Comparison of ENCODE assay signal across 9 cellular contexts in genomic region chr1:228377664-228378452, GRCh38. TPM values are rescaled to one million over a fixed set of nuclear protein-coding genes. Genes with fewer than 3 reads are reported as not detected.
DNase-seq lines count a peak whose midpoint lies in the region; ATAC-seq, FAIRE-seq and TF ChIP-seq lines count a peak whose summit lies in the region.
"Had no signal": no experiment of that assay in that cellular context is flagged by ENCODE, and none has a peak within 500 bp of the region (broad histone marks: within the 10 kb centered on the region; RNA-seq: fewer than 3 reads in every experiment).

No MANE protein-coding gene starts in this region.

- H3K4me3 Mint-ChIP-seq in memory B cell = no peak overlapping the region

- peaks cover 7% of the 10 kb centered on the region for H3K4me1 Mint-ChIP-seq in memory B cell

- no peaks in the 10 kb centered on the region for H3K36me3 ChIP-seq in HUES64 (ENCODE audit: insufficient read depth, low read length)

- peak overlapping the region; percentile 78 to 82 for H3K27ac ChIP-seq in A549
- H3K27ac ChIP-seq in HUES64 (ENCODE audit: low read depth, low read length) = no peak overlapping the region
- peak overlapping the region; percentile 79 for H3K27ac ChIP-seq in cingulate gyrus (ENCODE audit: low read depth, low read length)

- DNase-seq in A549 (ENCODE audit: low read depth in 1 of 2, low spot score in 1 of 2) (no peak), memory B cell (ENCODE audit: low spot score in 2 of 2) (no peak), mesenteric fat pad (ENCODE audit: low spot score) (no peak)
- no peak for DNase-seq in central memory CD4-positive, alpha-beta T cell

- FAIRE-seq in A549 (lab: Jason Lieb, UNC) = no peak

- ATAC-seq in A549 (peak; percentile 66 to 82), memory B cell (ENCODE audit: low read depth) (peak; percentile 14), GM19023 (IDR thresholded peaks at IDR 0.05; ENCODE audit: unreplicated experiment) (no peak), HG02884 (IDR thresholded peaks at IDR 0.05; ENCODE audit: unreplicated experiment) (no peak)

- H3K27ac Mint-ChIP-seq in memory B cell = no peak overlapping the region

- peak overlapping the region; percentile 80 for H3K4me2 ChIP-seq in A549

- TF ChIP-seq EP300 in A549 (IDR thresholded peaks at IDR 0.05) = no peak

- H3K4me3 ChIP-seq in A549 (peak overlapping the region; percentile 51), HUES64 (ENCODE audit: low read length) (peak overlapping the region; percentile 70)

- 19% methylated on average over 15 of the region's 34 CpGs for WGBS in A549 (ENCODE audit: missing lambda C conversion rate)
- WGBS in HUES64 = 11% methylated on average over 30 of the region's 34 CpGs

- TF ChIP-seq CTCF in A549 (IDR thresholded peaks at IDR 0.05) = no peak

- CTCF ChIA-PET in A549 (lab: Yijun Ruan, JAX) = interaction anchor here (1.0 to 2.5 kb wide), 5 partner anchors 15 to 136 kb away, joined by 3 to 17 read pairs (median 4); no protein-coding TSS in a partner anchor

- H3K9me3 ChIP-seq in A549 (no peaks in the 10 kb centered on the region), HUES64 (ENCODE audit: insufficient read depth, low read depth, low read length) (no peaks in the 10 kb centered on the region)

- peaks cover 23% of the 10 kb centered on the region for H3K27me3 Mint-ChIP-seq in memory B cell

- H3K36me3 Mint-ChIP-seq in memory B cell = no peaks in the 10 kb centered on the region

- TF ChIP-seq POLR2A in A549 (IDR thresholded peaks at IDR 0.05; ENCODE audit: low read length) = no peak

- H3K4me1 ChIP-seq in A549 = peaks cover 9% of the 10 kb centered on the region; the same call in 2 of the 3 replicates
- H3K4me1 ChIP-seq in HUES64 (ENCODE audit: insufficient read depth, low read length) = no peaks in the 10 kb centered on the region

- peaks cover 34% of the 10 kb centered on the region for H3K27me3 ChIP-seq in HUES64 (ENCODE audit: insufficient read depth, low read length)

- no peaks in the 10 kb centered on the region for H3K9me3 Mint-ChIP-seq in memory B cell

- TF ChIP-seq RAD21 in A549 (conservative IDR thresholded peaks at IDR 0.05 in 1 of 2, IDR thresholded peaks at IDR 0.05 in 1 of 2) = no peak

- H3K9ac ChIP-seq in HUES64 (ENCODE audit: low read depth, low read length) = peak overlapping the region; percentile 54; the same call in 1 of the 2 replicates

- POLR2A ChIA-PET in A549 (lab: Yijun Ruan, JAX) = no interaction called here

TF ChIP-seq in A549, 52 proteins besides CTCF, POLR2A, EP300 and RAD21:
- TF ChIP-seq E2F6 (IDR thresholded peaks at IDR 0.05; ENCODE audit: borderline replicate concordance, low read depth) (0 out of 2 replicates have a peak, but pooled peaks have one; percentile 8), POLR2AphosphoS2 (conservative IDR thresholded peaks at IDR 0.05; ENCODE audit: low read length) (no peak)

RNA-seq across cellular contexts. Expression of gene TRIM11, which starts 28.8 kb away (rescaled TPM):
- polyA plus RNA-seq in A549 (2011; rRNA removed) (9.3 and 9.9 TPM in 2 replicates), A549 (2017; fragmentation: RNase III; extraction: RNeasy Plus Mini Kit Qiagen cat#74134 plus additional on column Dnase treatment) (18.8 to 20.1 TPM (median 20.1 TPM) in 3 replicates)
- 12.2 and 16.1 TPM in 2 replicates for polyA plus RNA-seq in A549 (2012; cell fraction: cytosol; rRNA removed)
- polyA plus RNA-seq in A549 (2012; cell fraction: nucleus; rRNA removed) = 41.5 and 54.1 TPM in 2 replicates
- 15.7 and 16.0 TPM in 2 replicates for polyA minus RNA-seq in A549 (2011; rRNA and poly(A)+ RNA removed)
- 19.2 TPM for polyA plus RNA-seq in HUES64 (2013, experiment 1 of 2)
- polyA plus RNA-seq in HUES64 (2013, experiment 2 of 2) = 17.4 TPM
- 12.2 TPM for total RNA-seq in mesenteric fat pad

RNA-seq across cellular contexts. Expression of gene TRIM17, which starts 38.8 kb away (rescaled TPM):
- polyA plus RNA-seq in A549 (2011; rRNA removed) (not detected in 2 replicates), A549 (2017; fragmentation: RNase III; extraction: RNeasy Plus Mini Kit Qiagen cat#74134 plus additional on column Dnase treatment) (not detected in 3 replicates)
- polyA plus RNA-seq in A549 (2012; cell fraction: cytosol; rRNA removed) = not detected in 2 replicates
- 0.04 TPM in 1 of 2 replicates, not detected in the other for polyA plus RNA-seq in A549 (2012; cell fraction: nucleus; rRNA removed)
- not detected in 2 replicates for polyA minus RNA-seq in A549 (2011; rRNA and poly(A)+ RNA removed)
- 1.7 TPM for polyA plus RNA-seq in HUES64 (2013, experiment 1 of 2)
- polyA plus RNA-seq in HUES64 (2013, experiment 2 of 2) = 2.1 TPM
- total RNA-seq in mesenteric fat pad = not detected
- total RNA-seq: SK-MEL-5 had no signal

Comparison
In these comparisons a context has a peak if more than half of its experiments do, and no peak if none do; other contexts are left out.
1. ATAC-seq: peak in A549 (2 of 2) and memory B cell (single experiment); none in GM19023 (single experiment) and HG02884 (single experiment).